Comparison of ENCODE assay signal across 9 cellular contexts in the genomic region with DNA sequence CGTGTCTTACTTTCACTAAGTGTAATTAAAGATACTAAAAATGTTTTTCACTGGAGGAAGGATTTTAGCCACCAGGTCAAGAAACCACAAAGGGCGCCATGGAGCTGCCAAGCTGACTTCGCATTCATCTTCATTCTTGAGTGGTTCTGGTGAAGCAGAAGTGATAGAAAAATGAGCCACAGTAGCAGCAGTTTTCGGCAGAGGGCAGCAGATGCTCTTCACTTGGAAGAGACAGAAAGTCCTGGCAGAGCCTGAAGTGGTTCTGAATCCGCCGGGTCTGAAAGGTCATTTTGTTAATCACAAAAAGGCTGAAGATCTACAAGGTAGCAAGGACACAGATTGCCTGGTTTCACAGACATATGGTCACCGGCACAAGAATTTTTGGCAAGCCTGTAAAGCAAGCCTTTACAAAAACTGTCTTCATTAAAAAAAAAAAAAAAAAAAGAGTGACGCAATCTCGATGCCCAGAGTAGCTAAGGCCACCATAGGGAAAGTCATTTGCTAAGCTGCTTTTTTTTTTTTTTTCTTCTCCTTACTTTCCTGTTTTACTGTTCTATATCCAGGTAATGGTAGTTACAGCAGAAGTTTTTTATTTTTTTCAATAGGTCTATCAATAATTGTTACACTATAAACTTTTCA.
DNase-seq lines count a peak whose midpoint lies in the region; ATAC-seq, FAIRE-seq and TF ChIP-seq lines count a peak whose summit lies in the region.
"Had no signal": no experiment of that assay in that cellular context is flagged by ENCODE, and none has a peak within 500 bp of the region (broad histone marks: within the 10 kb centered on the region; RNA-seq: fewer than 3 reads in every experiment).

No MANE protein-coding gene starts in this region.

- 74% methylated on average over 7 of the region's 9 CpGs; no CpG with 5 or more reads in 1 of the 2 experiments for WGBS in H1 (ENCODE audit: extremely low coverage in 1 of 2, insufficient coverage in 1 of 2, insufficient read length in 1 of 2, insufficient replicate concordance in 2 of 2, low coverage in 1 of 2, low lambda C conversion rate in 2 of 2, missing lambda C conversion rate in 1 of 2), 2 experiments
- WGBS in neuronal stem cell (ENCODE audit: extremely low coverage in 2 of 2, insufficient read length in 2 of 2, insufficient replicate concordance in 1 of 2), 2 donors = no CpG with 5 or more reads among the region's 9 CpGs

- no peaks in the 10 kb centered on the region for H4K20me1 ChIP-seq in H1 (replicated peaks in 1 of 2; ENCODE audit: control insufficient read depth in 1 of 2, insufficient read depth in 2 of 2, low read length in 2 of 2)

- H2AK5ac ChIP-seq in H1 (ENCODE audit: low read depth, low read length) = no peak overlapping the region
- H2AK5ac ChIP-seq in neuronal stem cell (ENCODE audit: low read depth, low read length) = no peak overlapping the region

- H2BK120ac ChIP-seq in H1 (replicated peaks; ENCODE audit: low read depth, low read length) (no peak overlapping the region), neuronal stem cell (ENCODE audit: low read depth, low read length) (no peak overlapping the region)

- no peaks in the 10 kb centered on the region for H3K36me3 Mint-ChIP-seq in stimulated activated effector memory CD8-positive, alpha-beta T cell treated with anti-CD3 and anti-CD28 coated beads, Interleukin-12 subunit alpha, Interleukin-12 subunit beta, amount 100 ng/mL, for 72 hours
- H3K36me3 Mint-ChIP-seq: memory B cell had no signal

- H3K4me1 Mint-ChIP-seq in stimulated activated effector memory CD8-positive, alpha-beta T cell treated with anti-CD3 and anti-CD28 coated beads, Interleukin-12 subunit alpha, Interleukin-12 subunit beta, amount 100 ng/mL, for 72 hours = no peaks in the 10 kb centered on the region
- H3K4me1 Mint-ChIP-seq: memory B cell had no signal

- H3K9ac ChIP-seq in H1 (replicated peaks in 1 of 4; ENCODE audit: extremely low read depth in 1 of 4, low read depth in 3 of 4, low read length in 3 of 4) (no peak overlapping the region), neuronal stem cell (ENCODE audit: low read depth, low read length, poor library complexity) (no peak overlapping the region)

- H3K27me3 ChIP-seq in H1 (replicated peaks in 1 of 4; ENCODE audit: control insufficient read depth in 3 of 4, extremely low read depth in 1 of 4, insufficient read depth in 3 of 4, low read length in 3 of 4) (no peaks in the 10 kb centered on the region), neuronal stem cell (ENCODE audit: control insufficient read depth in 3 of 3, insufficient read depth in 3 of 3, low read depth in 1 of 3, low read length in 3 of 3) (no peaks in the 10 kb centered on the region)

- no peak overlapping the region for H2BK5ac ChIP-seq in H1 (ENCODE audit: low read depth, low read length)
- H2BK5ac ChIP-seq in neuronal stem cell (ENCODE audit: low read length) = no peak overlapping the region

- CTCF ChIA-PET in H1 (lab: Charles Lee; ENCODE audit: partially characterized antibody) = interaction anchor here (0.6 to 4.4 kb wide), 22 partner anchors 9 to 543 kb away, joined by 3 to 17 read pairs (median 3); no protein-coding TSS in a partner anchor

- POLR2A ChIA-PET in H1 (lab: Charles Lee; ENCODE audit: partially characterized antibody) = no interaction called here

- H2BK12ac ChIP-seq in H1 (ENCODE audit: low read depth, low read length) (no peak overlapping the region), neuronal stem cell (ENCODE audit: low read length) (no peak overlapping the region)

- H3K4ac ChIP-seq in H1 (replicated peaks; ENCODE audit: insufficient read length, low read depth, low read length) (no peak overlapping the region), neuronal stem cell (ENCODE audit: low read length) (no peak overlapping the region)

- no peak overlapping the region for H3K56ac ChIP-seq in H1 (replicated peaks; ENCODE audit: insufficient read length, low read depth, low read length)

- H2BK15ac ChIP-seq in H1 (ENCODE audit: low read length) (no peak overlapping the region), neuronal stem cell (ENCODE audit: low read length) (no peak overlapping the region)

- no peak overlapping the region for H4K8ac ChIP-seq in H1 (ENCODE audit: extremely low read depth, insufficient read depth, low read length)
- H4K8ac ChIP-seq in neuronal stem cell (ENCODE audit: low read depth, low read length) = no peak overlapping the region

- no peaks in the 10 kb centered on the region; a peak in 1 of 7 replicates for H3K4me1 ChIP-seq in H1 (replicated peaks in 1 of 4; ENCODE audit: control insufficient read depth in 3 of 4, insufficient read depth in 4 of 4, low read length in 3 of 4)
- H3K4me1 ChIP-seq in neuronal stem cell (ENCODE audit: control insufficient read depth in 2 of 2, insufficient read depth in 1 of 2, low read depth in 1 of 2, low read length in 2 of 2) = peaks cover 0 to 1% of the 10 kb centered on the region in 2 donors

- peak; percentile 45 for DNase-seq in NCI-H748 (lab: John Stamatoyannopoulos, UW; ENCODE audit: unreplicated experiment)
- peak in 1 of 2 experiments; percentile 31 for DNase-seq in H1 (ENCODE audit: low read depth in 1 of 2, low spot score in 2 of 2)
- DNase-seq in neuronal stem cell (ENCODE audit: low spot score) = peak; percentile 27
- no peak for DNase-seq in stimulated activated effector memory CD8-positive, alpha-beta T cell treated with anti-CD3 and anti-CD28 coated beads, Interleukin-12 subunit alpha, Interleukin-12 subunit beta, amount 100 ng/mL, for 72 hours (ENCODE audit: low spot score in 2 of 2)
- no peak for DNase-seq in HuH-7 (ENCODE audit: low spot score)
- no peak for DNase-seq in activated gamma-delta T cell (lab: John Stamatoyannopoulos, UW)

- H2BK20ac ChIP-seq in H1 (ENCODE audit: low read length) = no peak overlapping the region

- FAIRE-seq in H1 (lab: Jason Lieb, UNC) = peak; percentile 70

- TF ChIP-seq RAD21 in H1 (IDR thresholded peaks at IDR 0.05 in 1 of 2, conservative IDR thresholded peaks at IDR 0.05 in 1 of 2; ENCODE audit: low read depth in 2 of 2, low read length in 2 of 2) = peak; percentile 78 to 79

- H4K5ac ChIP-seq in H1 (ENCODE audit: insufficient read length, low read depth, low read length) = no peak overlapping the region

- H3K79me1 ChIP-seq in H1 (ENCODE audit: low read depth, low read length) (no peaks in the 10 kb centered on the region), neuronal stem cell (ENCODE audit: low read depth, low read length) (no peaks in the 10 kb centered on the region)

- H3K4me3 ChIP-seq in GM12875 (ENCODE audit: low read depth, low read length) (no peak overlapping the region), H1 (ENCODE audit: extremely low read depth in 1 of 4, insufficient read depth in 2 of 4, low read depth in 3 of 4, low read length in 4 of 4) (no peak overlapping the region), neuronal stem cell (ENCODE audit: low read length in 2 of 2) (no peak overlapping the region)

- TF ChIP-seq POLR2A in H1 (IDR thresholded peaks at IDR 0.05; ENCODE audit: control extremely low read depth in 1 of 2, low read depth in 2 of 2, low read length in 2 of 2) = no peak

- no peaks in the 10 kb centered on the region for H3K9me3 Mint-ChIP-seq in stimulated activated effector memory CD8-positive, alpha-beta T cell treated with anti-CD3 and anti-CD28 coated beads, Interleukin-12 subunit alpha, Interleukin-12 subunit beta, amount 100 ng/mL, for 72 hours
- H3K9me3 Mint-ChIP-seq: memory B cell had no signal

- no peak overlapping the region for H3K14ac ChIP-seq in H1 (ENCODE audit: insufficient read length)
- no peak overlapping the region for H3K14ac ChIP-seq in neuronal stem cell (ENCODE audit: low read length)

- H3K23ac ChIP-seq in H1 (ENCODE audit: insufficient read length) (no peak overlapping the region), neuronal stem cell (ENCODE audit: low read depth, low read length, poor library complexity) (no peak overlapping the region)

- ATAC-seq in HG03342 (IDR thresholded peaks at IDR 0.05; ENCODE audit: unreplicated experiment) = no peak
- ATAC-seq in stimulated activated effector memory CD8-positive, alpha-beta T cell treated with anti-CD3 and anti-CD28 coated beads, Interleukin-12 subunit alpha, Interleukin-12 subunit beta, amount 100 ng/mL, for 72 hours = no peak

- no peak overlapping the region for H3K27ac Mint-ChIP-seq in stimulated activated effector memory CD8-positive, alpha-beta T cell treated with anti-CD3 and anti-CD28 coated beads, Interleukin-12 subunit alpha, Interleukin-12 subunit beta, amount 100 ng/mL, for 72 hours
- H3K27ac Mint-ChIP-seq: memory B cell had no signal

- TF ChIP-seq CTCF in GM12875 (IDR thresholded peaks at IDR 0.05; ENCODE audit: borderline replicate concordance, insufficient read depth, low read depth, low read length) (0 out of 2 replicates have a peak, but pooled peaks have one; percentile 12), H1 (IDR thresholded peaks at IDR 0.05; ENCODE audit: control extremely low read depth in 1 of 3, insufficient read depth in 1 of 3, low read depth in 1 of 3, low read length in 3 of 3) (peak; percentile 20 to 71 (median 57); a peak in 3 of 4 replicates)

- H3K79me2 ChIP-seq in H1 (ENCODE audit: control insufficient read depth in 1 of 2, insufficient read depth in 2 of 2, low read length in 2 of 2) = no peaks in the 10 kb centered on the region

- H3K18ac ChIP-seq in H1 (ENCODE audit: extremely low read depth, low read length) (no peak overlapping the region), neuronal stem cell (ENCODE audit: low read length) (no peak overlapping the region)

- H2AFZ ChIP-seq in H1 (ENCODE audit: low read length) = 0 out of 2 replicates have a peak overlapping the region, but pooled peaks have one; percentile 50
- no peak overlapping the region for H2AFZ ChIP-seq in neuronal stem cell (ENCODE audit: low read length)

- H3K27ac ChIP-seq in H1 (ENCODE audit: low read depth, low read length) (no peak overlapping the region), neuronal stem cell (replicated peaks; ENCODE audit: low read length) (no peak overlapping the region)

- H3K9me3 ChIP-seq in H1 (ENCODE audit: insufficient read depth in 2 of 2, low read depth in 1 of 2, low read length in 1 of 2) (no peaks in the 10 kb centered on the region), neuronal stem cell (replicated peaks in 1 of 2; ENCODE audit: control insufficient read depth in 2 of 2, insufficient read depth in 1 of 2, low read depth in 1 of 2, low read length in 2 of 2) (no peaks in the 10 kb centered on the region)

- H3K36me3 ChIP-seq in H1 (ENCODE audit: control insufficient read depth in 2 of 4, insufficient read depth in 4 of 4, low read length in 3 of 4) (no peaks in the 10 kb centered on the region), neuronal stem cell (replicated peaks in 1 of 2; ENCODE audit: control insufficient read depth in 2 of 2, insufficient read depth in 2 of 2, low read length in 2 of 2) (no peaks in the 10 kb centered on the region)

- no peak overlapping the region for H4K91ac ChIP-seq in H1 (replicated peaks; ENCODE audit: insufficient read length, low read length)
- H4K91ac ChIP-seq in neuronal stem cell (ENCODE audit: low read depth, low read length, poor library complexity) = no peak overlapping the region

- no peak for TF ChIP-seq EP300 in H1 (IDR thresholded peaks at IDR 0.05; ENCODE audit: borderline replicate concordance in 1 of 2, low read depth in 2 of 2, low read length in 2 of 2)

- no peaks in the 10 kb centered on the region for H3K23me2 ChIP-seq in H1 (ENCODE audit: low read depth, low read length)

- H3K4me2 ChIP-seq in H1 (ENCODE audit: insufficient read depth in 1 of 2, low read depth in 2 of 2, low read length in 2 of 2) = no peak overlapping the region
- H3K4me2 ChIP-seq in neuronal stem cell (ENCODE audit: insufficient read depth, low read length, poor library complexity, severe bottlenecking) = no peak overlapping the region

- no peak overlapping the region for H3K4me3 Mint-ChIP-seq in stimulated activated effector memory CD8-positive, alpha-beta T cell treated with anti-CD3 and anti-CD28 coated beads, Interleukin-12 subunit alpha, Interleukin-12 subunit beta, amount 100 ng/mL, for 72 hours
- H3K4me3 Mint-ChIP-seq: memory B cell had no signal

Comparison
In these comparisons a context has a peak if more than half of its experiments do, and no peak if none do; other contexts are left out.
1. DNase-seq: peak in NCI-H748 (single experiment) and neuronal stem cell (single experiment); none in stimulated activated effector memory CD8-positive, alpha-beta T cell treated with anti-CD3 and anti-CD28 coated beads, Interleukin-12 subunit alpha, Interleukin-12 subunit beta, amount 100 ng/mL, for 72 hours (0 of 2), HuH-7 (single experiment) and activated gamma-delta T cell (single experiment).